Comparison of ENCODE assay signal across 2 cellular contexts in genomic region chr19:52868031-52868430, GRCh38. TPM values are rescaled to one million over a fixed set of nuclear protein-coding genes. Genes with fewer than 3 reads are reported as not detected.
"Had no signal": no experiment of that assay in that cellular context is flagged by ENCODE, and none has a peak within 500 bp of the region (broad histone marks: within the 10 kb centered on the region; RNA-seq: fewer than 3 reads in every experiment).

No MANE protein-coding gene starts in this region.

RNA-seq across cellular contexts. Expression of gene ZNF320, which starts 29.4 kb away (rescaled TPM):
- polyA plus RNA-seq: HepG2 had no signal

RNA-seq across cellular contexts. Expression of gene ZNF888, which starts 55.2 kb away (rescaled TPM):
- total RNA-seq: HT1080 had no signal
